Comparison of ENCODE assay signal across 8 cellular contexts in genomic region chr3:69014022-69014580, GRCh38. TPM values are rescaled to one million over a fixed set of nuclear protein-coding genes. Genes with fewer than 3 reads are reported as not detected.
DNase-seq lines count a peak whose midpoint lies in the region; FAIRE-seq and TF ChIP-seq lines count a peak whose summit lies in the region.

No MANE protein-coding gene starts in this region.

- H2BK5ac ChIP-seq in trophoblast cell (ENCODE audit: low read depth, low read length, poor library complexity): peak overlapping the region; percentile 42

- H3K4me2 ChIP-seq in trophoblast cell (ENCODE audit: low read length): peak overlapping the region; percentile 80

- peaks cover 6 to 8% of the 10 kb centered on the region in 2 experiments for H3K4me1 ChIP-seq in trophoblast cell (ENCODE audit: control insufficient read depth in 1 of 2, insufficient read depth in 2 of 2, low read length in 2 of 2)

- no peaks in the 10 kb centered on the region for H3K27me3 ChIP-seq in trophoblast cell (ENCODE audit: insufficient read depth, low read length)

- peak overlapping the region; percentile 98 for H2BK120ac ChIP-seq in trophoblast cell (ENCODE audit: insufficient read depth, low read length, poor library complexity)

- H3K4me3 ChIP-seq in epithelial cell of proximal tubule (ENCODE audit: low read depth, low read length): peak overlapping the region; percentile 71
- H3K4me3 ChIP-seq in trophoblast cell (ENCODE audit: low read depth, low read length): peak overlapping the region; percentile 88

- H3K79me2 ChIP-seq in trophoblast cell (ENCODE audit: control insufficient read depth, insufficient read depth, low read length, poor library complexity): peaks cover 10% of the 10 kb centered on the region

- H3K27ac ChIP-seq in trophoblast cell (ENCODE audit: low read depth, low read length): peak overlapping the region; percentile 83

- H3K9ac ChIP-seq in trophoblast cell (ENCODE audit: low read length): no peak overlapping the region

- H3K18ac ChIP-seq in trophoblast cell (ENCODE audit: low read length): peak overlapping the region; percentile 27

- no peak overlapping the region for H2AK5ac ChIP-seq in trophoblast cell (ENCODE audit: low read length)

- FAIRE-seq in G401.6 (lab: Jason Lieb, UNC): peak; percentile 31

- H3K9me3 ChIP-seq in trophoblast cell (ENCODE audit: insufficient read depth, low read depth, low read length): no peaks in the 10 kb centered on the region

- peaks cover 2 to 5% of the 10 kb centered on the region in 2 experiments for H3K36me3 ChIP-seq in trophoblast cell (ENCODE audit: control insufficient read depth in 1 of 2, insufficient read depth in 2 of 2, low read length in 2 of 2)

- no peak overlapping the region for H3K23ac ChIP-seq in trophoblast cell (ENCODE audit: low read length)

- no CpG with 5 or more reads among the region's 11 CpGs for WGBS in trophoblast cell (ENCODE audit: extremely low coverage, insufficient coverage, insufficient read length)

- peak overlapping the region; percentile 97 for H2AFZ ChIP-seq in trophoblast cell (ENCODE audit: insufficient read depth, low read length, poor library complexity)

- peak; percentile 51 for DNase-seq in RKO (ENCODE audit: low spot score)
- no peak for DNase-seq in epithelial cell of proximal tubule (ENCODE audit: low read depth)
- DNase-seq in trophoblast cell: no peak
- no peak for DNase-seq in HPDE6-E6E7 (ENCODE audit: extremely low spot score)
- no peak for DNase-seq in stimulated activated CD4-positive, alpha-beta T cell treated with anti-CD3 and anti-CD28 coated beads, Interleukin-12 subunit alpha, Interleukin-12 subunit beta, amount 100 ng/mL, for 4 hours
- no peak for DNase-seq in NCI-H526 treated with DMSO at 0.1 percent for 48 hours (lab: John Stamatoyannopoulos, UW)
- no peak for DNase-seq in glomerular visceral epithelial cell (ENCODE audit: extremely low spot score)

- H4K12ac ChIP-seq in trophoblast cell (ENCODE audit: low read depth, low read length): peak overlapping the region; percentile 97

- H4K8ac ChIP-seq in trophoblast cell (ENCODE audit: low read depth, low read length): peak overlapping the region; percentile 99

- peaks cover 13% of the 10 kb centered on the region for H3K79me1 ChIP-seq in trophoblast cell (ENCODE audit: low read length)

- H3K4ac ChIP-seq in trophoblast cell (ENCODE audit: low read depth, low read length): no peak overlapping the region

- no peak overlapping the region for H2BK12ac ChIP-seq in trophoblast cell (ENCODE audit: low read length)

- no peak for TF ChIP-seq CTCF in epithelial cell of proximal tubule (conservative IDR thresholded peaks at IDR 0.05; ENCODE audit: low read depth, low read length)

- H3K14ac ChIP-seq in trophoblast cell (ENCODE audit: low read length): peak overlapping the region; percentile 78

- no peak overlapping the region for H4K91ac ChIP-seq in trophoblast cell (ENCODE audit: low read depth, low read length)

RNA-seq across cellular contexts. Expression of gene EOGT, which starts 0.6 kb away (rescaled TPM):
- 22.5 and 25.7 TPM in 2 replicates for total RNA-seq in epithelial cell of proximal tubule
- polyA plus RNA-seq in trophoblast cell (2013): 17.8 and 18.6 TPM in 2 replicates

RNA-seq across cellular contexts. Expression of gene TMF1, which starts 38.0 kb away (rescaled TPM):
- 13.2 and 15.6 TPM in 2 replicates for total RNA-seq in epithelial cell of proximal tubule
- polyA plus RNA-seq in trophoblast cell (2013): 37.6 and 38.3 TPM in 2 replicates
